Comparison of ENCODE assay signal across 7 cellular contexts in genomic region chr17:75130059-75130631, GRCh38. TPM values are rescaled to one million over a fixed set of nuclear protein-coding genes. Genes with fewer than 3 reads are reported as not detected.
DNase-seq lines count a peak whose midpoint lies in the region; ATAC-seq, FAIRE-seq and TF ChIP-seq lines count a peak whose summit lies in the region.
"Had no signal": no experiment of that assay in that cellular context is flagged by ENCODE, and none has a peak within 500 bp of the region (broad histone marks: within the 10 kb centered on the region; RNA-seq: fewer than 3 reads in every experiment).

No MANE protein-coding gene starts in this region.

- peaks cover 7% of the 10 kb centered on the region for H3K36me3 Mint-ChIP-seq in progenitor cell of endocrine pancreas (ENCODE audit: insufficient read depth)

- H2BK5ac ChIP-seq in IMR-90 (ENCODE audit: low read depth, low read length, poor library complexity, severe bottlenecking): no peak overlapping the region

- 90% methylated on average over 13 of the region's 24 CpGs; no CpG with 5 or more reads in 1 of the 2 experiments for WGBS in IMR-90 (ENCODE audit: extremely low coverage in 2 of 2, insufficient read length in 1 of 2), 2 experiments

- no peak overlapping the region; the same call in 1 of the 2 replicates for H2AK5ac ChIP-seq in IMR-90 (ENCODE audit: low read depth, low read length)

- H3K27ac ChIP-seq in IMR-90 (ENCODE audit: insufficient read depth, low read length): no peak overlapping the region

- no peaks in the 10 kb centered on the region; the same call in 1 of the 2 replicates for H3K4me1 ChIP-seq in IMR-90 (ENCODE audit: control insufficient read depth, insufficient read depth, low read length)

- peak overlapping the region; percentile 91; the same call in 1 of the 2 replicates for H3K4me3 ChIP-seq in IMR-90 (ENCODE audit: insufficient read depth, low read depth, low read length)
- peak overlapping the region; percentile 78 for H3K4me3 ChIP-seq in bronchial epithelial cell (ENCODE audit: low read depth, low read length)

- H3K23ac ChIP-seq in IMR-90 (ENCODE audit: low read depth, low read length): 0 out of 2 replicates have a peak overlapping the region, but pooled peaks have one; percentile 78

- no peak overlapping the region for H3K56ac ChIP-seq in IMR-90 (ENCODE audit: extremely low read depth, insufficient read depth, low read length)

- H3K4me3 Mint-ChIP-seq in progenitor cell of endocrine pancreas (ENCODE audit: low read depth): peak overlapping the region; percentile 86

- H3K9me3 Mint-ChIP-seq in progenitor cell of endocrine pancreas (ENCODE audit: low read depth): no peaks in the 10 kb centered on the region

- H2AK9ac ChIP-seq in IMR-90 (replicated peaks; ENCODE audit: low read depth, low read length, poor library complexity): peak overlapping the region; percentile 26

- no peak for ATAC-seq in IMR-90 (ENCODE audit: low read depth)

- H4K5ac ChIP-seq in IMR-90 (ENCODE audit: low read depth, low read length): no peak overlapping the region

- no peaks in the 10 kb centered on the region for H3K9me3 ChIP-seq in IMR-90 (ENCODE audit: control insufficient read depth, insufficient read depth, low read length)

- no peak overlapping the region for H3K18ac ChIP-seq in IMR-90 (ENCODE audit: low read depth, low read length)

- intact Hi-C loops in IMR-90 (cut with micrococcal nuclease): no loop called here

- H3K79me1 ChIP-seq in IMR-90 (ENCODE audit: low read depth in 1 of 2, low read length in 2 of 2): peaks cover 5 to 61% of the 10 kb centered on the region in 2 experiments

- no peak overlapping the region; the same call in 1 of the 2 replicates for H3K9ac ChIP-seq in IMR-90 (ENCODE audit: low read depth, low read length)

- H3K4ac ChIP-seq in IMR-90 (ENCODE audit: low read depth, low read length): no peak overlapping the region

- TF ChIP-seq CTCF in IMR-90 (conservative IDR thresholded peaks at IDR 0.05; ENCODE audit: low read depth, low read length): no peak
- no peak for TF ChIP-seq CTCF in bronchial epithelial cell (IDR thresholded peaks at IDR 0.05; ENCODE audit: insufficient read depth, low read length, severe bottlenecking)
- TF ChIP-seq CTCF in progenitor cell of endocrine pancreas (IDR thresholded peaks at IDR 0.05; ENCODE audit: unreplicated experiment): no peak

- POLR2A ChIA-PET in IMR-90 (lab: Charles Lee; ENCODE audit: unreplicated experiment): no interaction called here

- no peak overlapping the region for H4K91ac ChIP-seq in IMR-90 (ENCODE audit: insufficient read depth, low read depth, low read length)

- peaks cover 12% of the 10 kb centered on the region for H4K20me1 ChIP-seq in IMR-90 (ENCODE audit: insufficient read depth, low read length)

- peak overlapping the region; percentile 84 for H3K27ac Mint-ChIP-seq in progenitor cell of endocrine pancreas

- in situ Hi-C loops in IMR-90 (cut with MboI; ENCODE audit: low sequenced_read_pairs): no loop called here

- TF ChIP-seq RAD21 in IMR-90 (IDR thresholded peaks at IDR 0.05; ENCODE audit: low read length): no peak

- BruUV-seq in IMR-90 (replicated peaks; lab: Mats Ljungman, UMichigan): TSS peak; percentile 33

- H3K36me3 ChIP-seq in IMR-90 (ENCODE audit: control insufficient read depth, insufficient read depth, low read length) (peaks cover 15% of the 10 kb centered on the region), bronchial epithelial cell (ENCODE audit: control insufficient read depth, insufficient read depth, low read length) (peaks cover 4% of the 10 kb centered on the region)

- dilution Hi-C loops in IMR-90 (cut with HindIII; ENCODE audit: low sequenced_read_pairs, unreplicated experiment): no loop called here

- no peak overlapping the region; the same call in 1 of the 2 replicates for H3K4me2 ChIP-seq in IMR-90 (ENCODE audit: low read depth, low read length)

- no peak overlapping the region for H2BK15ac ChIP-seq in IMR-90 (ENCODE audit: low read depth, low read length)

- TF ChIP-seq POLR2A in IMR-90 (IDR thresholded peaks at IDR 0.05; ENCODE audit: low read depth, low read length): no peak

- H2BK120ac ChIP-seq in IMR-90 (ENCODE audit: low read depth, low read length): no peak overlapping the region

- H2AFZ ChIP-seq in IMR-90 (replicated peaks; ENCODE audit: low read length, poor library complexity): peak overlapping the region; percentile 95

- H3K27me3 Mint-ChIP-seq in progenitor cell of endocrine pancreas: no peaks in the 10 kb centered on the region

- CTCF ChIA-PET in IMR-90 (lab: Yijun Ruan, JAX): interaction anchor here (1.1 kb wide), 1 partner anchor 15 kb away, joined by 3 read pairs; no protein-coding TSS in a partner anchor

- no peak overlapping the region for H2BK20ac ChIP-seq in IMR-90 (ENCODE audit: low read depth, low read length)

- FAIRE-seq in bronchial epithelial cell (lab: Jason Lieb, UNC): no peak
- FAIRE-seq: colon had no signal

- H3K4me1 Mint-ChIP-seq in progenitor cell of endocrine pancreas (ENCODE audit: low read depth): peaks cover 4% of the 10 kb centered on the region

- H3K9me1 ChIP-seq in IMR-90 (ENCODE audit: insufficient read depth, low read length): peaks cover 19% of the 10 kb centered on the region; the same call in 1 of the 2 replicates

- H3K27me3 ChIP-seq in IMR-90 (ENCODE audit: control insufficient read depth, insufficient read depth, low read length) (no peaks in the 10 kb centered on the region), bronchial epithelial cell (ENCODE audit: control insufficient read depth, insufficient read depth, low read length) (no peaks in the 10 kb centered on the region)

- H4K8ac ChIP-seq in IMR-90 (ENCODE audit: low read depth in 2 of 2, low read length in 2 of 2): no peak overlapping the region

- DNase-seq in IMR-90 (no peak), bronchial epithelial cell (ENCODE audit: low read depth) (no peak), progenitor cell of endocrine pancreas (ENCODE audit: low spot score, unreplicated experiment) (no peak), NCI-H128 (lab: John Stamatoyannopoulos, UW; ENCODE audit: unreplicated experiment) (no peak), NCI-H1417 treated with DMSO at 0.1 percent for 48 hours (lab: John Stamatoyannopoulos, UW) (no peak), NCI-H2029 (lab: John Stamatoyannopoulos, UW) (no peak)

- no peak overlapping the region for H3K14ac ChIP-seq in IMR-90 (replicated peaks; ENCODE audit: low read depth, low read length)

TF ChIP-seq in IMR-90, 13 proteins besides CTCF, POLR2A, EP300 and RAD21:
- no peak for TF ChIP-seq SMC3 (IDR thresholded peaks at IDR 0.05; ENCODE audit: low read depth, low read length)
- no peak for TF ChIP-seq MXI1 (IDR thresholded peaks at IDR 0.05; ENCODE audit: borderline replicate concordance, low read depth, low read length)
- TF ChIP-seq CHD1 (IDR thresholded peaks at IDR 0.05; ENCODE audit: low read depth, low read length): no peak
- no peak for TF ChIP-seq BHLHE40 (IDR thresholded peaks at IDR 0.05; ENCODE audit: low read depth, low read length)
- no peak for TF ChIP-seq RCOR1 (IDR thresholded peaks at IDR 0.05; ENCODE audit: insufficient replicate concordance, low read length)
- no peak for TF ChIP-seq MAZ (IDR thresholded peaks at IDR 0.05; ENCODE audit: borderline replicate concordance, low read depth, low read length)

RNA-seq across cellular contexts. Expression of gene NT5C, which starts 1.4 kb away (rescaled TPM):
- total RNA-seq in IMR-90 (2012; rRNA removed) (23.1 and 24.0 TPM in 2 replicates), bronchial epithelial cell (47.0 and 57.1 TPM in 2 replicates), progenitor cell of endocrine pancreas (53.3 and 58.8 TPM in 2 replicates)
- polyA plus RNA-seq in IMR-90 (2012; rRNA removed): 44.6 and 62.1 TPM in 2 replicates
- polyA plus RNA-seq in IMR-90 (2012; cell fraction: cytosol; rRNA removed): 36.7 and 49.9 TPM in 2 replicates
- 78.2 and 163 TPM in 2 replicates for polyA plus RNA-seq in IMR-90 (2012; cell fraction: nucleus; rRNA removed; ENCODE audit: low replicate concordance)

RNA-seq across cellular contexts. Expression of gene ARMC7, which starts 20.4 kb away (rescaled TPM):
- total RNA-seq in IMR-90 (2012; rRNA removed) (1.7 and 1.8 TPM in 2 replicates), bronchial epithelial cell (1.8 and 3.2 TPM in 2 replicates), progenitor cell of endocrine pancreas (16.7 and 16.9 TPM in 2 replicates)
- polyA plus RNA-seq in IMR-90 (2012; rRNA removed): 6.9 and 7.3 TPM in 2 replicates
- 7.1 and 7.3 TPM in 2 replicates for polyA plus RNA-seq in IMR-90 (2012; cell fraction: cytosol; rRNA removed)
- polyA plus RNA-seq in IMR-90 (2012; cell fraction: nucleus; rRNA removed; ENCODE audit: low replicate concordance): 4.8 and 7.7 TPM in 2 replicates

RNA-seq across cellular contexts. Expression of gene JPT1, which starts 24.2 kb away (rescaled TPM):
- total RNA-seq in IMR-90 (2012; rRNA removed) (118 and 127 TPM in 2 replicates), bronchial epithelial cell (182 and 188 TPM in 2 replicates), progenitor cell of endocrine pancreas (202 TPM in 2 replicates)
- polyA plus RNA-seq in IMR-90 (2012; rRNA removed): 236 and 272 TPM in 2 replicates
- polyA plus RNA-seq in IMR-90 (2012; cell fraction: cytosol; rRNA removed): 333 and 450 TPM in 2 replicates
- polyA plus RNA-seq in IMR-90 (2012; cell fraction: nucleus; rRNA removed; ENCODE audit: low replicate concordance): 92.9 and 111 TPM in 2 replicates

RNA-seq across cellular contexts. Expression of gene SLC16A5, which starts 42.4 kb away (rescaled TPM):
- total RNA-seq in IMR-90 (2012; rRNA removed): 1.1 and 1.8 TPM in 2 replicates
- 5.9 and 7.1 TPM in 2 replicates for polyA plus RNA-seq in IMR-90 (2012; rRNA removed)
- polyA plus RNA-seq in IMR-90 (2012; cell fraction: cytosol; rRNA removed): 1.9 and 9.5 TPM in 2 replicates
- 19.4 and 39.3 TPM in 2 replicates for polyA plus RNA-seq in IMR-90 (2012; cell fraction: nucleus; rRNA removed; ENCODE audit: low replicate concordance)
- 15.0 and 18.1 TPM in 2 replicates for total RNA-seq in bronchial epithelial cell
- 16.0 and 16.9 TPM in 2 replicates for total RNA-seq in progenitor cell of endocrine pancreas

RNA-seq across cellular contexts. Expression of gene SUMO2, which starts 52.6 kb away (rescaled TPM):
- total RNA-seq in IMR-90 (2012; rRNA removed): 71.3 and 133 TPM in 2 replicates
- 75.5 and 83.7 TPM in 2 replicates for polyA plus RNA-seq in IMR-90 (2012; rRNA removed)
- polyA plus RNA-seq in IMR-90 (2012; cell fraction: cytosol; rRNA removed): 40.3 and 59.1 TPM in 2 replicates
- polyA plus RNA-seq in IMR-90 (2012; cell fraction: nucleus; rRNA removed; ENCODE audit: low replicate concordance): 7.6 and 30.4 TPM in 2 replicates
- 60.0 and 87.1 TPM in 2 replicates for total RNA-seq in bronchial epithelial cell
- 616 and 633 TPM in 2 replicates for total RNA-seq in progenitor cell of endocrine pancreas
